In genomic region chr4:87977521-87978278, GRCh38 we compare ENCODE assay signal across 28 cellular contexts. TPM values are rescaled to one million over a fixed set of nuclear protein-coding genes. Genes with fewer than 3 reads are reported as not detected.
DNase-seq lines count a peak whose midpoint lies in the region; ATAC-seq, FAIRE-seq and TF ChIP-seq lines count a peak whose summit lies in the region.
"Had no signal": no experiment of that assay in that cellular context is flagged by ENCODE, and none has a peak within 500 bp of the region (broad histone marks: within the 10 kb centered on the region; RNA-seq: fewer than 3 reads in every experiment).

No MANE protein-coding gene starts in this region.

- DNase-seq in Caki2 (ENCODE audit: low read depth) (peak; percentile 32), amygdala (lab: John Stamatoyannopoulos, UW) (peak in 34 of 56 donors; percentile 1 to 79 (median 36)), kidney (no peak), posterior cingulate gyrus (peak in 6 of 10 donors; percentile 35 to 75 (median 66)), SK-N-DZ (ENCODE audit: low spot score) (no peak), NCI-H2107 treated with DMSO at 0.1 percent for 48 hours (lab: John Stamatoyannopoulos, UW; ENCODE audit: unreplicated experiment) (no peak)
- no peak for DNase-seq in effector memory CD4-positive, alpha-beta T cell
- DNase-seq: activated naive CD8-positive, alpha-beta T cell treated with anti-CD3 and anti-CD28 coated beads for 36 hours; CD8-positive, alpha-beta T cell; DND-41; heart right ventricle; immature natural killer cell; MV-4-11; naive thymus-derived CD4-positive, alpha-beta T cell; NCI-H1694 treated with DMSO at 0.1 percent for 48 hours; NCI-H446 treated with DMSO at 0.1 percent for 48 hours; stimulated activated CD4-positive, alpha-beta T cell treated with anti-CD3 and anti-CD28 coated beads, Interleukin-1b, Interleukin-23, amount 100 ng/mL, for 48 hours; stimulated activated naive B cell treated with anti-CD40 and anti-IgM and Interleukin-4, amounts not matched to agents 10 μg/mL and 1 μg/mL and 100 μg/mL, for 72 hours; T-helper 9 cell; upper lobe of left lung had no signal

- no peak for TF ChIP-seq CTCF in kidney (IDR thresholded peaks at IDR 0.05; ENCODE audit: borderline replicate concordance, extremely low read depth, insufficient read depth)

- ATAC-seq in stimulated activated memory B cell treated with anti-CD40 and anti-IgM and Interleukin-4, amounts not matched to agents 10 μg/mL and 1 μg/mL and 100 μg/mL, for 72 hours: no peak
- ATAC-seq: CD8-positive, alpha-beta T cell; GM23338; heart right ventricle; naive thymus-derived CD4-positive, alpha-beta T cell; stimulated activated naive B cell treated with anti-CD40 and anti-IgM and Interleukin-4, amounts not matched to agents 10 μg/mL and 1 μg/mL and 100 μg/mL, for 72 hours had no signal

- H3K27ac Mint-ChIP-seq in stimulated activated memory B cell treated with anti-CD40 and anti-IgM and Interleukin-4, amounts not matched to agents 10 μg/mL and 1 μg/mL and 100 μg/mL, for 72 hours: no peak overlapping the region
- H3K27ac Mint-ChIP-seq: activated naive CD8-positive, alpha-beta T cell treated with anti-CD3 and anti-CD28 coated beads for 36 hours; activated T-helper 1 cell treated with anti-CD3 and anti-CD28 coated beads, Interleukin-12 subunit alpha, Interleukin-12 subunit beta, Interleukin-2, Interleukin-4 antibody, amounts not matched to agents 30 ng/mL and 10 ng/mL and 1 ng/mL, durations not matched to agents 14 hours and 24 hours and 36 hours; CD8-positive, alpha-beta T cell; GM23338; immature natural killer cell; naive thymus-derived CD4-positive, alpha-beta T cell; progenitor cell of endocrine pancreas; stimulated activated naive B cell treated with anti-CD40 and anti-IgM and Interleukin-4, amounts not matched to agents 10 μg/mL and 1 μg/mL and 100 μg/mL, for 72 hours had no signal

- FAIRE-seq in kidney (lab: Jason Lieb, UNC): no peak

- H3K4me3 Mint-ChIP-seq in stimulated activated memory B cell treated with anti-CD40 and anti-IgM and Interleukin-4, amounts not matched to agents 10 μg/mL and 1 μg/mL and 100 μg/mL, for 72 hours: no peak overlapping the region
- H3K4me3 Mint-ChIP-seq: activated naive CD8-positive, alpha-beta T cell treated with anti-CD3 and anti-CD28 coated beads for 36 hours; activated T-helper 1 cell treated with anti-CD3 and anti-CD28 coated beads, Interleukin-12 subunit alpha, Interleukin-12 subunit beta, Interleukin-2, Interleukin-4 antibody, amounts not matched to agents 30 ng/mL and 10 ng/mL and 1 ng/mL, durations not matched to agents 14 hours and 24 hours and 36 hours; CD8-positive, alpha-beta T cell; GM23338; immature natural killer cell; naive thymus-derived CD4-positive, alpha-beta T cell; stimulated activated naive B cell treated with anti-CD40 and anti-IgM and Interleukin-4, amounts not matched to agents 10 μg/mL and 1 μg/mL and 100 μg/mL, for 72 hours had no signal

- peaks cover 0 to 13% of the 10 kb centered on the region in 2 donors for H3K4me1 ChIP-seq in kidney (ENCODE audit: control insufficient read depth in 1 of 2, insufficient read depth in 1 of 2, low read depth in 1 of 2, low read length in 2 of 2)
- no peaks in the 10 kb centered on the region for H3K4me1 ChIP-seq in effector memory CD4-positive, alpha-beta T cell (ENCODE audit: control insufficient read depth, insufficient read depth, low read length, poor library complexity, severe bottlenecking)

- H3K27me3 Mint-ChIP-seq in stimulated activated memory B cell treated with anti-CD40 and anti-IgM and Interleukin-4, amounts not matched to agents 10 μg/mL and 1 μg/mL and 100 μg/mL, for 72 hours: peaks cover 10% of the 10 kb centered on the region

- no peak overlapping the region for H3K9ac ChIP-seq in kidney (ENCODE audit: low read length in 2 of 2)

- no peaks in the 10 kb centered on the region for H3K36me3 Mint-ChIP-seq in stimulated activated memory B cell treated with anti-CD40 and anti-IgM and Interleukin-4, amounts not matched to agents 10 μg/mL and 1 μg/mL and 100 μg/mL, for 72 hours
- H3K36me3 Mint-ChIP-seq: activated naive CD8-positive, alpha-beta T cell treated with anti-CD3 and anti-CD28 coated beads for 36 hours; brain; CD8-positive, alpha-beta T cell; immature natural killer cell; naive thymus-derived CD4-positive, alpha-beta T cell; stimulated activated naive B cell treated with anti-CD40 and anti-IgM and Interleukin-4, amounts not matched to agents 10 μg/mL and 1 μg/mL and 100 μg/mL, for 72 hours had no signal

- H3K4me3 ChIP-seq in kidney (ENCODE audit: low read length in 2 of 2): peak overlapping the region; percentile 65 to 92
- H3K4me3 ChIP-seq in effector memory CD4-positive, alpha-beta T cell (ENCODE audit: insufficient read depth, low read depth, low read length, poor library complexity, severe bottlenecking): no peak overlapping the region
- H3K4me3 ChIP-seq: coronary artery, GM23338, heart right ventricle, lung, upper lobe of left lung had no signal

- H3K27me3 ChIP-seq in effector memory CD4-positive, alpha-beta T cell (replicated peaks; ENCODE audit: control insufficient read depth, insufficient read depth, low read length, poor library complexity, severe bottlenecking): peaks cover 10% of the 10 kb centered on the region
- H3K27me3 ChIP-seq: upper lobe of left lung had no signal

- peaks cover 7 to 19% of the 10 kb centered on the region in 2 donors for H3K36me3 ChIP-seq in kidney (ENCODE audit: control insufficient read depth in 1 of 2, insufficient read depth in 2 of 2, low read length in 2 of 2)
- H3K36me3 ChIP-seq in effector memory CD4-positive, alpha-beta T cell (ENCODE audit: control insufficient read depth, insufficient read depth, low read length): no peaks in the 10 kb centered on the region
- H3K36me3 ChIP-seq: heart right ventricle, upper lobe of left lung had no signal

- no peaks in the 10 kb centered on the region for H3K9me3 ChIP-seq in kidney (ENCODE audit: control insufficient read depth in 1 of 2, low read length in 2 of 2)
- H3K9me3 ChIP-seq in effector memory CD4-positive, alpha-beta T cell (ENCODE audit: control insufficient read depth, low read length): no peaks in the 10 kb centered on the region
- H3K9me3 ChIP-seq: heart right ventricle, upper lobe of left lung had no signal

- no peaks in the 10 kb centered on the region for H3K9me3 Mint-ChIP-seq in stimulated activated memory B cell treated with anti-CD40 and anti-IgM and Interleukin-4, amounts not matched to agents 10 μg/mL and 1 μg/mL and 100 μg/mL, for 72 hours
- H3K9me3 Mint-ChIP-seq: activated naive CD8-positive, alpha-beta T cell treated with anti-CD3 and anti-CD28 coated beads for 36 hours; activated T-helper 1 cell treated with anti-CD3 and anti-CD28 coated beads, Interleukin-12 subunit alpha, Interleukin-12 subunit beta, Interleukin-2, Interleukin-4 antibody, amounts not matched to agents 30 ng/mL and 10 ng/mL and 1 ng/mL, durations not matched to agents 14 hours and 24 hours and 36 hours; brain; CD8-positive, alpha-beta T cell; GM23338; immature natural killer cell; naive thymus-derived CD4-positive, alpha-beta T cell; stimulated activated naive B cell treated with anti-CD40 and anti-IgM and Interleukin-4, amounts not matched to agents 10 μg/mL and 1 μg/mL and 100 μg/mL, for 72 hours had no signal

- H3K27ac ChIP-seq in kidney (ENCODE audit: low read depth in 2 of 2, low read length in 2 of 2): peak overlapping the region; percentile 3 to 51
- no peak overlapping the region for H3K27ac ChIP-seq in effector memory CD4-positive, alpha-beta T cell (ENCODE audit: insufficient read depth, low read length, poor library complexity, severe bottlenecking)
- H3K27ac ChIP-seq: coronary artery, heart right ventricle, upper lobe of left lung had no signal

- intact Hi-C loops in kidney (cut with DNase I) (loop anchor here (10.0 kb wide), 1 partner anchor 123 kb away; no protein-coding TSS in a partner anchor), posterior cingulate gyrus (cut with DNase I) (loop anchor here (1.0 to 10.0 kb wide), 2 partner anchors 30 to 303 kb away; partner anchors contain the start of gene PKD2)

- in situ Hi-C loops in Caki2 (cut with HindIII; ENCODE audit: low pct_unique_long_range_greater_than_20kb, low sequenced_read_pairs): no loop called here

- peaks cover 7% of the 10 kb centered on the region for H3K4me1 Mint-ChIP-seq in stimulated activated memory B cell treated with anti-CD40 and anti-IgM and Interleukin-4, amounts not matched to agents 10 μg/mL and 1 μg/mL and 100 μg/mL, for 72 hours

RNA-seq across cellular contexts. Expression of gene SPP1, which starts 2.2 kb away (rescaled TPM):
- 7,203 and 7,403 TPM in 2 replicates for total RNA-seq in Caki2 (2014; rRNA removed; shearing (Covaris generic); ENCODE audit: low replicate concordance)
- total RNA-seq in kidney: 5,484 TPM
- polyA plus RNA-seq in kidney (ENCODE audit: insufficient read depth, low read depth, low replicate concordance): 6,594 TPM
- not detected in 2 replicates for polyA plus RNA-seq in SK-N-DZ (2014; cell fraction: cytosol; rRNA removed)
- polyA plus RNA-seq in SK-N-DZ (2014; cell fraction: nucleus; rRNA removed): not detected in 2 replicates
- total RNA-seq: activated CD8-positive, alpha-beta memory T cell treated with anti-CD3 and anti-CD28 coated beads for 36 hours; CD8-positive, alpha-beta T cell had no signal
- polyA plus RNA-seq: immature natural killer cell; naive thymus-derived CD4-positive, alpha-beta T cell had no signal

RNA-seq across cellular contexts. Expression of gene PKD2, which starts 29.7 kb away (rescaled TPM):
- total RNA-seq in Caki2 (2014; rRNA removed; shearing (Covaris generic); ENCODE audit: low replicate concordance): 16.6 and 38.8 TPM in 2 replicates
- total RNA-seq in kidney: 92.6 TPM
- polyA plus RNA-seq in kidney (ENCODE audit: insufficient read depth, low read depth, low replicate concordance): 21.2 TPM
- polyA plus RNA-seq in SK-N-DZ (2014; cell fraction: cytosol; rRNA removed): 9.7 and 10.9 TPM in 2 replicates
- 39.9 and 41.0 TPM in 2 replicates for polyA plus RNA-seq in SK-N-DZ (2014; cell fraction: nucleus; rRNA removed)

Comparison
In these comparisons a context has a peak if more than half of its experiments do, and no peak if none do; other contexts are left out.
1. DNase-seq: peak in Caki2 (single experiment), amygdala (34 of 56) and posterior cingulate gyrus (6 of 10); none in kidney (single experiment), effector memory CD4-positive, alpha-beta T cell (0 of 3), SK-N-DZ (single experiment) and NCI-H2107 treated with DMSO at 0.1 percent for 48 hours (single experiment).